9 cellular contexts compared by ENCODE assay signal in the genomic region with DNA sequence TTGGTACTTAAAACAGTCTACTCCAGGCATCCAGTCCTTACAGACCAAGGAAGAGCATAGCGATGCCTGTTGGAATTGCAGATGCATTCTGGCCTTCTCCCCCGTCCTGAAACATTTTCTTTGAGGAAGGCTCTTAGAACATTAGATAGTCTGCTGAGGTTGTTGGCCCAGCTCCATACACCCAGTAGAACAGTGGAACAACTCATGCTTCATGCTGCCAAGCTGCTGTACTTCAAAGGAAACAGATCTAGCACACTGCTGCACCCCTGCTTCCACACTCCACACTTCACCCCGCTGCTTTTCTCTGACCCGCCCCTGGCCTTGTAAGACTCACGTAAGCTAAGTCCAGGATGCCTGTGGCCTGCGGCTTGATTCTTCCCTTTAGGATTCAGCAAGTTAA. TPM values are rescaled to one million over a fixed set of nuclear protein-coding genes. Genes with fewer than 3 reads are reported as not detected.
DNase-seq lines count a peak whose midpoint lies in the region; ATAC-seq, FAIRE-seq and TF ChIP-seq lines count a peak whose summit lies in the region.
"Had no signal": no experiment of that assay in that cellular context is flagged by ENCODE, and none has a peak within 500 bp of the region (broad histone marks: within the 10 kb centered on the region; RNA-seq: fewer than 3 reads in every experiment).

No MANE protein-coding gene starts in this region.

- H3K27ac ChIP-seq in pancreas, result no peak overlapping the region
- H3K27ac ChIP-seq in effector memory CD4-positive, alpha-beta T cell (ENCODE audit: insufficient read depth, low read length, poor library complexity, severe bottlenecking), result no peak overlapping the region

- FAIRE-seq in pancreas (lab: Jason Lieb, UNC), result no peak
- FAIRE-seq: colon had no signal

- peak; percentile 90 for DNase-seq in DMS79 treated with DMSO at 0.1 percent for 48 hours (lab: John Stamatoyannopoulos, UW)
- peak; percentile 41 for DNase-seq in SK-N-DZ (ENCODE audit: low spot score)
- peak; percentile 98 for DNase-seq in fibroblast of the aortic adventitia (ENCODE audit: low read depth)
- DNase-seq in pancreas, result no peak
- DNase-seq in GM19238 (ENCODE audit: insufficient read length, low spot score), result no peak
- no peak for DNase-seq in effector memory CD4-positive, alpha-beta T cell

- H3K27me3 ChIP-seq in pancreas, result no peaks in the 10 kb centered on the region
- peaks cover 2% of the 10 kb centered on the region for H3K27me3 ChIP-seq in effector memory CD4-positive, alpha-beta T cell (replicated peaks; ENCODE audit: control insufficient read depth, insufficient read depth, low read length, poor library complexity, severe bottlenecking)

- no peak overlapping the region for H3K4me3 ChIP-seq in fibroblast of the aortic adventitia (ENCODE audit: low read depth, low read length)
- H3K4me3 ChIP-seq in pancreas, result no peak overlapping the region
- H3K4me3 ChIP-seq in effector memory CD4-positive, alpha-beta T cell (ENCODE audit: insufficient read depth, low read depth, low read length, poor library complexity, severe bottlenecking), result no peak overlapping the region

- no peaks in the 10 kb centered on the region for H3K9me3 ChIP-seq in pancreas
- no peaks in the 10 kb centered on the region for H3K9me3 ChIP-seq in effector memory CD4-positive, alpha-beta T cell (ENCODE audit: control insufficient read depth, low read length)

- H3K36me3 ChIP-seq in pancreas, result no peaks in the 10 kb centered on the region
- peaks cover 8% of the 10 kb centered on the region for H3K36me3 ChIP-seq in effector memory CD4-positive, alpha-beta T cell (ENCODE audit: control insufficient read depth, insufficient read depth, low read length)

- intact Hi-C loops in pancreas (cut with DNase I), result no loop called here

- TF ChIP-seq CTCF in fibroblast of the aortic adventitia (IDR thresholded peaks at IDR 0.05; ENCODE audit: insufficient read depth, low read length) (no peak), pancreas (IDR thresholded peaks at IDR 0.05) (no peak)

- peak in 3 of 4 donors; percentile 42 to 53 (median 50) for ATAC-seq in pancreas
- ATAC-seq in HG02759 (IDR thresholded peaks at IDR 0.05; ENCODE audit: unreplicated experiment), result no peak
- no peak for ATAC-seq in GM19452 (IDR thresholded peaks at IDR 0.05; ENCODE audit: unreplicated experiment)

- 76 to 78% methylated on average over 6 of the region's 6 CpGs for WGBS in pancreas, 2 donors

- H3K4me1 ChIP-seq in pancreas, result no peaks in the 10 kb centered on the region
- no peaks in the 10 kb centered on the region for H3K4me1 ChIP-seq in effector memory CD4-positive, alpha-beta T cell (ENCODE audit: control insufficient read depth, insufficient read depth, low read length, poor library complexity, severe bottlenecking)

RNA-seq across cellular contexts. Expression of a gene that starts 33.4 kb away (rescaled TPM):
- 76.0 and 86.7 TPM in 2 replicates for polyA plus RNA-seq in SK-N-DZ (2014; cell fraction: cytosol; rRNA removed)
- polyA plus RNA-seq in SK-N-DZ (2014; cell fraction: nucleus; rRNA removed), result 48.3 and 54.0 TPM in 2 replicates
- total RNA-seq in fibroblast of the aortic adventitia (ENCODE audit: low replicate concordance) (10.7 and 39.2 TPM in 2 replicates), pancreas (1 to 10 TPM; 3.0 to 8.6 (median 5.5) TPM)
- 1 to 10 TPM; 4.7 to 4.8 TPM for polyA plus RNA-seq in pancreas

Comparison
In these comparisons a context has a peak if more than half of its experiments do, and no peak if none do; other contexts are left out.
1. DNase-seq: peak in DMS79 treated with DMSO at 0.1 percent for 48 hours (single experiment), SK-N-DZ (single experiment) and fibroblast of the aortic adventitia (single experiment); none in pancreas (0 of 6), GM19238 (single experiment) and effector memory CD4-positive, alpha-beta T cell (0 of 3).
2. ATAC-seq: peak in pancreas (3 of 4); none in HG02759 (single experiment) and GM19452 (single experiment).